ENCODE assay signal across 1 cellular context in genomic region chr1:52037402-52037814, GRCh38.
TF ChIP-seq lines count a peak whose summit lies in the region.

No MANE protein-coding gene starts in this region.

TF ChIP-seq in HepG2, 621 proteins besides CTCF, POLR2A, EP300 and RAD21 (continued from another document and continues in another):
- TF ChIP-seq, protein P1, sequence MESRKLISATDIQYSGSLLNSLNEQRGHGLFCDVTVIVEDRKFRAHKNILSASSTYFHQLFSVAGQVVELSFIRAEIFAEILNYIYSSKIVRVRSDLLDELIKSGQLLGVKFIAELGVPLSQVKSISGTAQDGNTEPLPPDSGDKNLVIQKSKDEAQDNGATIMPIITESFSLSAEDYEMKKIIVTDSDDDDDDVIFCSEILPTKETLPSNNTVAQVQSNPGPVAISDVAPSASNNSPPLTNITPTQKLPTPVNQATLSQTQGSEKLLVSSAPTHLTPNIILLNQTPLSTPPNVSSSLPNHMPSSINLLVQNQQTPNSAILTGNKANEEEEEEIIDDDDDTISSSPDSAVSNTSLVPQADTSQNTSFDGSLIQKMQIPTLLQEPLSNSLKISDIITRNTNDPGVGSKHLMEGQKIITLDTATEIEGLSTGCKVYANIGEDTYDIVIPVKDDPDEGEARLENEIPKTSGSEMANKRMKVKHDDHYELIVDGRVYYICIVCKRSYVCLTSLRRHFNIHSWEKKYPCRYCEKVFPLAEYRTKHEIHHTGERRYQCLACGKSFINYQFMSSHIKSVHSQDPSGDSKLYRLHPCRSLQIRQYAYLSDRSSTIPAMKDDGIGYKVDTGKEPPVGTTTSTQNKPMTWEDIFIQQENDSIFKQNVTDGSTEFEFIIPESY (CRISPR knock-in tag; IDR thresholded peaks at IDR 0.05): peak; percentile 43; the same call in 1 of the 2 replicates
- TF ChIP-seq DMAP1 (CRISPR knock-in tag; IDR thresholded peaks at IDR 0.05) (peak; percentile 60), HMGA1 (CRISPR knock-in tag; conservative IDR thresholded peaks at IDR 0.05) (no peak), FOXO1 (CRISPR knock-in tag; IDR thresholded peaks at IDR 0.05) (peak; percentile 98), SRY (CRISPR knock-in tag; IDR thresholded peaks at IDR 0.05) (no peak), ZFX (CRISPR knock-in tag; IDR thresholded peaks at IDR 0.05; ENCODE audit: low read depth) (peak; percentile 63), ZNF138 (CRISPR knock-in tag; IDR thresholded peaks at IDR 0.05; ENCODE audit: low read depth) (no peak), GABPA (IDR thresholded peaks at IDR 0.05; ENCODE audit: low read depth, low read length) (no peak), GABPA (CRISPR knock-in tag; IDR thresholded peaks at IDR 0.05; ENCODE audit: low read depth) (peak; percentile 75), GFI1 (CRISPR knock-in tag; IDR thresholded peaks at IDR 0.05; ENCODE audit: borderline replicate concordance) (peak; percentile 87), ZNF644 (CRISPR knock-in tag; IDR thresholded peaks at IDR 0.05; ENCODE audit: low read depth) (peak; percentile 92), ZNF800 (CRISPR knock-in tag; IDR thresholded peaks at IDR 0.05) (peak; percentile 85), PPARG (CRISPR knock-in tag; conservative IDR thresholded peaks at IDR 0.05) (peak; percentile 90), ZFP36L1 (CRISPR knock-in tag; IDR thresholded peaks at IDR 0.05) (peak; percentile 75; the same call in 1 of the 2 replicates), PHB2 (IDR thresholded peaks at IDR 0.05; ENCODE audit: partially characterized antibody) (no peak), SOX6 (IDR thresholded peaks at IDR 0.05) (no peak), SOX6 (CRISPR knock-in tag; IDR thresholded peaks at IDR 0.05) (peak; percentile 100), RBFOX2 (IDR thresholded peaks at IDR 0.05; ENCODE audit: low read depth, low read length) (no peak), NR2C2 (CRISPR knock-in tag; IDR thresholded peaks at IDR 0.05; ENCODE audit: borderline replicate concordance) (peak; percentile 60), ETV5 (CRISPR knock-in tag; IDR thresholded peaks at IDR 0.05; ENCODE audit: borderline replicate concordance) (peak; percentile 93; the same call in 1 of the 2 replicates), ARNT2 (CRISPR knock-in tag; IDR thresholded peaks at IDR 0.05; ENCODE audit: low read depth) (peak; percentile 49; the same call in 1 of the 2 replicates), SMAD9 (CRISPR knock-in tag; IDR thresholded peaks at IDR 0.05) (no peak), ZNF44 (CRISPR knock-in tag; IDR thresholded peaks at IDR 0.05) (no peak), CEBPG (CRISPR knock-in tag; IDR thresholded peaks at IDR 0.05) (peak; percentile 99), SOX13 (IDR thresholded peaks at IDR 0.05) (peak; percentile 96), SOX13 (CRISPR knock-in tag; conservative IDR thresholded peaks at IDR 0.05 in 1 of 2, IDR thresholded peaks at IDR 0.05 in 1 of 2) (peak in 1 of 2 experiments; percentile 99; a peak in 2 of 4 replicates), SMAD1 (CRISPR knock-in tag; IDR thresholded peaks at IDR 0.05; ENCODE audit: borderline replicate concordance, low read depth) (no peak), HOXA3 (CRISPR knock-in tag; IDR thresholded peaks at IDR 0.05) (peak; percentile 86), FUBP1 (CRISPR knock-in tag; IDR thresholded peaks at IDR 0.05; ENCODE audit: borderline replicate concordance) (no peak), TCF12 (IDR thresholded peaks at IDR 0.05) (no peak), TCF12 (CRISPR knock-in tag; IDR thresholded peaks at IDR 0.05) (peak; percentile 82; the same call in 1 of the 2 replicates), BCL6 (CRISPR knock-in tag; IDR thresholded peaks at IDR 0.05) (peak; percentile 93), ZNF224 (CRISPR knock-in tag; IDR thresholded peaks at IDR 0.05) (0 out of 2 replicates have a peak, but pooled peaks have one; percentile 43), ZNF550 (CRISPR knock-in tag; IDR thresholded peaks at IDR 0.05; ENCODE audit: borderline replicate concordance) (no peak), ZNF747 (CRISPR knock-in tag; IDR thresholded peaks at IDR 0.05; ENCODE audit: borderline replicate concordance) (peak; percentile 75; the same call in 1 of the 2 replicates)
- TF ChIP-seq, protein P2, sequence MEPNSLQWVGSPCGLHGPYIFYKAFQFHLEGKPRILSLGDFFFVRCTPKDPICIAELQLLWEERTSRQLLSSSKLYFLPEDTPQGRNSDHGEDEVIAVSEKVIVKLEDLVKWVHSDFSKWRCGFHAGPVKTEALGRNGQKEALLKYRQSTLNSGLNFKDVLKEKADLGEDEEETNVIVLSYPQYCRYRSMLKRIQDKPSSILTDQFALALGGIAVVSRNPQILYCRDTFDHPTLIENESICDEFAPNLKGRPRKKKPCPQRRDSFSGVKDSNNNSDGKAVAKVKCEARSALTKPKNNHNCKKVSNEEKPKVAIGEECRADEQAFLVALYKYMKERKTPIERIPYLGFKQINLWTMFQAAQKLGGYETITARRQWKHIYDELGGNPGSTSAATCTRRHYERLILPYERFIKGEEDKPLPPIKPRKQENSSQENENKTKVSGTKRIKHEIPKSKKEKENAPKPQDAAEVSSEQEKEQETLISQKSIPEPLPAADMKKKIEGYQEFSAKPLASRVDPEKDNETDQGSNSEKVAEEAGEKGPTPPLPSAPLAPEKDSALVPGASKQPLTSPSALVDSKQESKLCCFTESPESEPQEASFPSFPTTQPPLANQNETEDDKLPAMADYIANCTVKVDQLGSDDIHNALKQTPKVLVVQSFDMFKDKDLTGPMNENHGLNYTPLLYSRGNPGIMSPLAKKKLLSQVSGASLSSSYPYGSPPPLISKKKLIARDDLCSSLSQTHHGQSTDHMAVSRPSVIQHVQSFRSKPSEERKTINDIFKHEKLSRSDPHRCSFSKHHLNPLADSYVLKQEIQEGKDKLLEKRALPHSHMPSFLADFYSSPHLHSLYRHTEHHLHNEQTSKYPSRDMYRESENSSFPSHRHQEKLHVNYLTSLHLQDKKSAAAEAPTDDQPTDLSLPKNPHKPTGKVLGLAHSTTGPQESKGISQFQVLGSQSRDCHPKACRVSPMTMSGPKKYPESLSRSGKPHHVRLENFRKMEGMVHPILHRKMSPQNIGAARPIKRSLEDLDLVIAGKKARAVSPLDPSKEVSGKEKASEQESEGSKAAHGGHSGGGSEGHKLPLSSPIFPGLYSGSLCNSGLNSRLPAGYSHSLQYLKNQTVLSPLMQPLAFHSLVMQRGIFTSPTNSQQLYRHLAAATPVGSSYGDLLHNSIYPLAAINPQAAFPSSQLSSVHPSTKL (CRISPR knock-in tag; IDR thresholded peaks at IDR 0.05): peak; percentile 97
- TF ChIP-seq, protein P3, sequence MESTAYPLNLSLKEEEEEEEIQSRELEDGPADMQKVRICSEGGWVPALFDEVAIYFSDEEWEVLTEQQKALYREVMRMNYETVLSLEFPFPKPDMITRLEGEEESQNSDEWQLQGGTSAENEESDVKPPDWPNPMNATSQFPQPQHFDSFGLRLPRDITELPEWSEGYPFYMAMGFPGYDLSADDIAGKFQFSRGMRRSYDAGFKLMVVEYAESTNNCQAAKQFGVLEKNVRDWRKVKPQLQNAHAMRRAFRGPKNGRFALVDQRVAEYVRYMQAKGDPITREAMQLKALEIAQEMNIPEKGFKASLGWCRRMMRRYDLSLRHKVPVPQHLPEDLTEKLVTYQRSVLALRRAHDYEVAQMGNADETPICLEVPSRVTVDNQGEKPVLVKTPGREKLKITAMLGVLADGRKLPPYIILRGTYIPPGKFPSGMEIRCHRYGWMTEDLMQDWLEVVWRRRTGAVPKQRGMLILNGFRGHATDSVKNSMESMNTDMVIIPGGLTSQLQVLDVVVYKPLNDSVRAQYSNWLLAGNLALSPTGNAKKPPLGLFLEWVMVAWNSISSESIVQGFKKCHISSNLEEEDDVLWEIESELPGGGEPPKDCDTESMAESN (CRISPR knock-in tag; conservative IDR thresholded peaks at IDR 0.05): peak; percentile 80
- TF ChIP-seq, protein P4, sequence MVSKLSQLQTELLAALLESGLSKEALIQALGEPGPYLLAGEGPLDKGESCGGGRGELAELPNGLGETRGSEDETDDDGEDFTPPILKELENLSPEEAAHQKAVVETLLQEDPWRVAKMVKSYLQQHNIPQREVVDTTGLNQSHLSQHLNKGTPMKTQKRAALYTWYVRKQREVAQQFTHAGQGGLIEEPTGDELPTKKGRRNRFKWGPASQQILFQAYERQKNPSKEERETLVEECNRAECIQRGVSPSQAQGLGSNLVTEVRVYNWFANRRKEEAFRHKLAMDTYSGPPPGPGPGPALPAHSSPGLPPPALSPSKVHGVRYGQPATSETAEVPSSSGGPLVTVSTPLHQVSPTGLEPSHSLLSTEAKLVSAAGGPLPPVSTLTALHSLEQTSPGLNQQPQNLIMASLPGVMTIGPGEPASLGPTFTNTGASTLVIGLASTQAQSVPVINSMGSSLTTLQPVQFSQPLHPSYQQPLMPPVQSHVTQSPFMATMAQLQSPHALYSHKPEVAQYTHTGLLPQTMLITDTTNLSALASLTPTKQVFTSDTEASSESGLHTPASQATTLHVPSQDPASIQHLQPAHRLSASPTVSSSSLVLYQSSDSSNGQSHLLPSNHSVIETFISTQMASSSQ (IDR thresholded peaks at IDR 0.05; ENCODE audit: low read depth): peak; percentile 79
- TF ChIP-seq, protein P4 (CRISPR knock-in tag; IDR thresholded peaks at IDR 0.05; ENCODE audit: borderline replicate concordance): peak; percentile 90; the same call in 1 of the 2 replicates
- TF ChIP-seq, protein P5, sequence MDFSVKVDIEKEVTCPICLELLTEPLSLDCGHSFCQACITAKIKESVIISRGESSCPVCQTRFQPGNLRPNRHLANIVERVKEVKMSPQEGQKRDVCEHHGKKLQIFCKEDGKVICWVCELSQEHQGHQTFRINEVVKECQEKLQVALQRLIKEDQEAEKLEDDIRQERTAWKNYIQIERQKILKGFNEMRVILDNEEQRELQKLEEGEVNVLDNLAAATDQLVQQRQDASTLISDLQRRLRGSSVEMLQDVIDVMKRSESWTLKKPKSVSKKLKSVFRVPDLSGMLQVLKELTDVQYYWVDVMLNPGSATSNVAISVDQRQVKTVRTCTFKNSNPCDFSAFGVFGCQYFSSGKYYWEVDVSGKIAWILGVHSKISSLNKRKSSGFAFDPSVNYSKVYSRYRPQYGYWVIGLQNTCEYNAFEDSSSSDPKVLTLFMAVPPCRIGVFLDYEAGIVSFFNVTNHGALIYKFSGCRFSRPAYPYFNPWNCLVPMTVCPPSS (IDR thresholded peaks at IDR 0.05): no peak
- TF ChIP-seq, protein P6, sequence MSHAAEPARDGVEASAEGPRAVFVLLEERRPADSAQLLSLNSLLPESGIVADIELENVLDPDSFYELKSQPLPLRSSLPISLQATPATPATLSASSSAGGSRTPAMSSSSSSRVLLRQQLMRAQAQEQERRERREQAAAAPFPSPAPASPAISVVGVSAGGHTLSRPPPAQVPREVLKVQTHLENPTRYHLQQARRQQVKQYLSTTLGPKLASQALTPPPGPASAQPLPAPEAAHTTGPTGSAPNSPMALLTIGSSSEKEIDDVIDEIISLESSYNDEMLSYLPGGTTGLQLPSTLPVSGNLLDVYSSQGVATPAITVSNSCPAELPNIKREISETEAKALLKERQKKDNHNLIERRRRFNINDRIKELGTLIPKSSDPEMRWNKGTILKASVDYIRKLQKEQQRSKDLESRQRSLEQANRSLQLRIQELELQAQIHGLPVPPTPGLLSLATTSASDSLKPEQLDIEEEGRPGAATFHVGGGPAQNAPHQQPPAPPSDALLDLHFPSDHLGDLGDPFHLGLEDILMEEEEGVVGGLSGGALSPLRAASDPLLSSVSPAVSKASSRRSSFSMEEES (CRISPR knock-in tag; IDR thresholded peaks at IDR 0.05): peak; percentile 75
